In genomic region chr3:192130534-192131132, GRCh38 we compare ENCODE assay signal across 8 cellular contexts.
DNase-seq lines count a peak whose midpoint lies in the region; ATAC-seq and TF ChIP-seq lines count a peak whose summit lies in the region.

No MANE protein-coding gene starts in this region.

- TF ChIP-seq CTCF in Panc1 (IDR thresholded peaks at IDR 0.05) (peak; percentile 76), endothelial cell (IDR thresholded peaks at IDR 0.05; ENCODE audit: unreplicated experiment) (peak; percentile 90), mesothelial cell of epicardium (IDR thresholded peaks at IDR 0.05; ENCODE audit: unreplicated experiment) (peak; percentile 55)

- DNase-seq in SIG-M5 treated with dmso at 0.1 percent for 504 hours (lab: John Stamatoyannopoulos, UW; ENCODE audit: unreplicated experiment) = peak; percentile 57
- DNase-seq in SIG-M5 (lab: John Stamatoyannopoulos, UW) = no peak
- peak; percentile 8 for DNase-seq in Panc1 (ENCODE audit: low read depth, low spot score)
- DNase-seq in endothelial cell (ENCODE audit: low spot score) = peak; percentile 57
- DNase-seq in mesothelial cell of epicardium (ENCODE audit: low spot score in 2 of 2, unreplicated experiment in 2 of 2) = no peak
- DNase-seq in effector CD8-positive, alpha-beta T cell (lab: John Stamatoyannopoulos, UW) = no peak

- H3K36me3 Mint-ChIP-seq in endothelial cell (ENCODE audit: low read depth, unreplicated experiment) (no peaks in the 10 kb centered on the region), mesothelial cell of epicardium (no peaks in the 10 kb centered on the region)

- no peak overlapping the region for H3K4me3 ChIP-seq in Panc1 (ENCODE audit: low read depth in 2 of 2, low read length in 2 of 2)

- H3K27ac ChIP-seq in Panc1 (ENCODE audit: low read length) = no peak overlapping the region

- H3K27me3 Mint-ChIP-seq in endothelial cell (ENCODE audit: unreplicated experiment) = no peaks in the 10 kb centered on the region
- H3K27me3 Mint-ChIP-seq in mesothelial cell of epicardium (ENCODE audit: low read depth) = no peaks in the 10 kb centered on the region

- intact Hi-C loops in Panc1 (cut with micrococcal nuclease; ENCODE audit: unreplicated experiment) = loop anchor here (10.0 kb wide), 1 partner anchor 314 kb away; no protein-coding TSS in a partner anchor

- POLR2A ChIA-PET in Panc1 (lab: Charles Lee) = no interaction called here

- in situ Hi-C loops in Panc1 (cut with HindIII; ENCODE audit: low pct_unique_long_range_greater_than_20kb, low sequenced_read_pairs) = no loop called here

- no peaks in the 10 kb centered on the region for H3K4me1 Mint-ChIP-seq in endothelial cell (ENCODE audit: unreplicated experiment)
- no peaks in the 10 kb centered on the region for H3K4me1 Mint-ChIP-seq in mesothelial cell of epicardium

- no peaks in the 10 kb centered on the region for H3K36me3 ChIP-seq in Panc1 (ENCODE audit: control insufficient read depth, insufficient read depth, low read length)

- no peak overlapping the region for H3K4me3 Mint-ChIP-seq in endothelial cell (ENCODE audit: unreplicated experiment)
- no peak overlapping the region for H3K4me3 Mint-ChIP-seq in mesothelial cell of epicardium

- CTCF ChIA-PET in Panc1 (lab: Charles Lee) = no interaction called here

- ATAC-seq in GM21390 (IDR thresholded peaks at IDR 0.05; ENCODE audit: unreplicated experiment) (peak; percentile 74), HG03558 (IDR thresholded peaks at IDR 0.05; ENCODE audit: extremely low read depth, unreplicated experiment) (peak; percentile 72), Panc1 (peak; percentile 80; the same call in 1 of the 2 replicates)

- H3K27me3 ChIP-seq in Panc1 (ENCODE audit: control insufficient read depth, insufficient read depth, low read length) = no peaks in the 10 kb centered on the region

- H3K9me3 ChIP-seq in Panc1 (ENCODE audit: control insufficient read depth, insufficient read depth, low read depth, low read length) = no peaks in the 10 kb centered on the region

- no peaks in the 10 kb centered on the region for H3K9me3 Mint-ChIP-seq in endothelial cell (ENCODE audit: unreplicated experiment)
- H3K9me3 Mint-ChIP-seq in mesothelial cell of epicardium = peaks cover 23% of the 10 kb centered on the region

- no peaks in the 10 kb centered on the region for H3K4me1 ChIP-seq in Panc1 (ENCODE audit: control insufficient read depth, insufficient read depth, low read length)

- no TSS peak for BruUV-seq in Panc1 (replicated peaks; lab: Mats Ljungman, UMichigan)

- H3K27ac Mint-ChIP-seq in endothelial cell (ENCODE audit: unreplicated experiment) (no peak overlapping the region), mesothelial cell of epicardium (no peak overlapping the region)

Comparison
In these comparisons a context has a peak if more than half of its experiments do, and no peak if none do; other contexts are left out.
1. DNase-seq: peak in SIG-M5 treated with dmso at 0.1 percent for 504 hours (single experiment), Panc1 (single experiment) and endothelial cell (single experiment); none in SIG-M5 (single experiment), mesothelial cell of epicardium (0 of 2) and effector CD8-positive, alpha-beta T cell (single experiment).
2. Peak in every context shown above with its lines, with median percentiles within 50 percentile points of each other: ATAC-seq and CTCF ChIP-seq.